In genomic region chr17:81961554-81962498, GRCh38 we compare ENCODE assay signal across 14 cellular contexts. TPM values are rescaled to one million over a fixed set of nuclear protein-coding genes. Genes with fewer than 3 reads are reported as not detected.
DNase-seq lines count a peak whose midpoint lies in the region; ATAC-seq, FAIRE-seq and TF ChIP-seq lines count a peak whose summit lies in the region.
"Had no signal": no experiment of that assay in that cellular context is flagged by ENCODE, and none has a peak within 500 bp of the region (broad histone marks: within the 10 kb centered on the region; RNA-seq: fewer than 3 reads in every experiment).

No MANE protein-coding gene starts in this region.

- 16 to 19% (median 16%) methylated on average over 49 to 78 of the region's 78 CpGs for WGBS in small intestine, 3 donors

- H3K36me3 ChIP-seq in BLaER1 treated with 17β-estradiol and CSF1 and Interleukin-3, amounts not matched to agents 10 nM and 100 nM: no peaks in the 10 kb centered on the region
- H3K36me3 ChIP-seq in GM23338 (ENCODE audit: insufficient read depth) (no peaks in the 10 kb centered on the region), small intestine (ENCODE audit: control insufficient read depth in 2 of 2, insufficient read depth in 2 of 2, low read length in 2 of 2) (no peaks in the 10 kb centered on the region)
- H3K36me3 ChIP-seq: right atrium auricular region had no signal

- TF ChIP-seq CTCF in GM23338 (conservative IDR thresholded peaks at IDR 0.05; ENCODE audit: low read depth in 2 of 2): no peak
- TF ChIP-seq CTCF in natural killer cell (IDR thresholded peaks at IDR 0.05): no peak

- peak overlapping the region in 10 of 11 experiments; percentile 35 to 98 (median 94); a peak in 14 of 22 replicates for H3K4me2 ChIP-seq in BLaER1 treated with 17β-estradiol and CSF1 and Interleukin-3, amounts not matched to agents 10 nM and 100 nM
- H3K4me2 ChIP-seq in GM23338: peak overlapping the region; percentile 80

- intact Hi-C loops in natural killer cell (cut with micrococcal nuclease): loop anchor here (5.0 kb wide), 1 partner anchor 75 kb away; the partner anchor contains the start of gene DCXR

- H3K27me3 Mint-ChIP-seq in GM23338 (ENCODE audit: insufficient read depth, low read depth, poor library complexity) (peaks cover 70% of the 10 kb centered on the region), natural killer cell (ENCODE audit: low read depth in 2 of 2) (peaks cover 24 to 33% of the 10 kb centered on the region in 2 donors)
- H3K27me3 Mint-ChIP-seq in central memory CD8-positive, alpha-beta T cell: peaks cover 53% of the 10 kb centered on the region

- H3K4me1 ChIP-seq in BLaER1 treated with 17β-estradiol and CSF1 and Interleukin-3, amounts not matched to agents 10 nM and 100 nM: peaks cover 33 to 47% (median 41%) of the 10 kb centered on the region in 10 experiments
- H3K4me1 ChIP-seq in GM23338 (ENCODE audit: insufficient read depth): peaks cover 10% of the 10 kb centered on the region; the same call in 1 of the 2 replicates
- H3K4me1 ChIP-seq in small intestine (ENCODE audit: control insufficient read depth in 2 of 2, insufficient read depth in 1 of 2, low read depth in 1 of 2, low read length in 1 of 2): no peaks in the 10 kb centered on the region

- H3K9ac ChIP-seq in BLaER1 treated with 17β-estradiol and CSF1 and Interleukin-3, amounts not matched to agents 10 nM and 100 nM: no peak overlapping the region

- no peaks in the 10 kb centered on the region for H3K9me2 ChIP-seq in GM23338 (ENCODE audit: insufficient read depth)

- H3K4me3 Mint-ChIP-seq in GM23338 (peak overlapping the region; percentile 37; the same call in 2 of the 3 replicates), natural killer cell (peak overlapping the region; percentile 52)
- peak overlapping the region; percentile 27 for H3K4me3 Mint-ChIP-seq in central memory CD8-positive, alpha-beta T cell
- H3K4me3 Mint-ChIP-seq: activated CD4-positive, alpha-beta T cell treated with anti-CD3 and anti-CD28 coated beads, Interleukin-2, amount 10 ng/mL, durations not matched to agents 7 days and 5 days; effector memory CD8-positive, alpha-beta T cell had no signal

- peaks cover 3% of the 10 kb centered on the region; the same call in 1 of the 3 replicates for H3K9me3 Mint-ChIP-seq in GM23338
- no peaks in the 10 kb centered on the region for H3K9me3 Mint-ChIP-seq in central memory CD8-positive, alpha-beta T cell
- H3K9me3 Mint-ChIP-seq in natural killer cell: no peaks in the 10 kb centered on the region
- H3K9me3 Mint-ChIP-seq: activated CD4-positive, alpha-beta T cell treated with anti-CD3 and anti-CD28 coated beads, Interleukin-2, amount 10 ng/mL, durations not matched to agents 7 days and 5 days; effector memory CD8-positive, alpha-beta T cell had no signal

- peak; percentile 41 for DNase-seq in GM23338 (ENCODE audit: low spot score)
- DNase-seq in central memory CD8-positive, alpha-beta T cell (ENCODE audit: low spot score in 2 of 2): no peak
- no peak for DNase-seq in natural killer cell
- DNase-seq in NK-92 treated with Interleukin-12 subunit alpha and Interleukin-12 subunit beta, amount 100 ng/mL, for 24 hours (lab: John Stamatoyannopoulos, UW): no peak
- DNase-seq in small intestine: no peak
- DNase-seq in NCI-H2227 (lab: John Stamatoyannopoulos, UW; ENCODE audit: unreplicated experiment): no peak
- no peak for DNase-seq in T-helper 2 cell
- DNase-seq: activated CD4-positive, alpha-beta T cell treated with anti-CD3 and anti-CD28 coated beads, Interleukin-2, amount 10 ng/mL, durations not matched to agents 7 days and 5 days; effector memory CD8-positive, alpha-beta T cell; NCI-H446 treated with DMSO at 0.1 percent for 48 hours had no signal

- H3K79me2 ChIP-seq in GM23338 (replicated peaks; ENCODE audit: insufficient read depth): no peaks in the 10 kb centered on the region

- H3K27ac Mint-ChIP-seq in GM23338: no peak overlapping the region
- H3K27ac Mint-ChIP-seq in central memory CD8-positive, alpha-beta T cell (ENCODE audit: low read depth): no peak overlapping the region
- no peak overlapping the region for H3K27ac Mint-ChIP-seq in natural killer cell
- H3K27ac Mint-ChIP-seq: activated CD4-positive, alpha-beta T cell treated with anti-CD3 and anti-CD28 coated beads, Interleukin-2, amount 10 ng/mL, durations not matched to agents 7 days and 5 days; CD14-positive monocyte; effector memory CD8-positive, alpha-beta T cell had no signal

- H3K36me3 Mint-ChIP-seq in GM23338 (ENCODE audit: low read depth) (no peaks in the 10 kb centered on the region; the same call in 2 of the 3 replicates), natural killer cell (no peaks in the 10 kb centered on the region)
- H3K36me3 Mint-ChIP-seq in central memory CD8-positive, alpha-beta T cell (ENCODE audit: insufficient read depth): peaks cover 2% of the 10 kb centered on the region

- H3K4me1 Mint-ChIP-seq in GM23338 (no peaks in the 10 kb centered on the region; the same call in 1 of the 3 replicates), natural killer cell (no peaks in the 10 kb centered on the region)
- peaks cover 20% of the 10 kb centered on the region for H3K4me1 Mint-ChIP-seq in central memory CD8-positive, alpha-beta T cell

- no peaks in the 10 kb centered on the region for H3K9me3 ChIP-seq in BLaER1 treated with 17β-estradiol and CSF1 and Interleukin-3, amounts not matched to agents 10 nM and 100 nM (replicated peaks in 1 of 11)
- H3K9me3 ChIP-seq in small intestine (ENCODE audit: control insufficient read depth, low read depth): no peaks in the 10 kb centered on the region
- H3K9me3 ChIP-seq: right atrium auricular region had no signal

- H3K27ac ChIP-seq in BLaER1 treated with 17β-estradiol and CSF1 and Interleukin-3, amounts not matched to agents 10 nM and 100 nM: no peak overlapping the region
- H3K27ac ChIP-seq in GM23338 (ENCODE audit: low read depth) (no peak overlapping the region), small intestine (ENCODE audit: low read depth in 1 of 2, low read length in 1 of 2) (no peak overlapping the region)
- H3K27ac ChIP-seq: right atrium auricular region had no signal

- peaks cover 0 to 52% (median 18%) of the 10 kb centered on the region in 11 experiments; a peak in 16 of 22 replicates for H4K20me1 ChIP-seq in BLaER1 treated with 17β-estradiol and CSF1 and Interleukin-3, amounts not matched to agents 10 nM and 100 nM
- 0 out of 2 replicates have a peak, but pooled peaks cover 6% of the 10 kb centered on the region for H4K20me1 ChIP-seq in GM23338 (replicated peaks; ENCODE audit: insufficient read depth)

- FAIRE-seq in small intestine (lab: Jason Lieb, UNC): no peak

- H3K4me3 ChIP-seq in BLaER1 treated with 17β-estradiol and CSF1 and Interleukin-3, amounts not matched to agents 10 nM and 100 nM: peak overlapping the region in 2 of 10 experiments; percentile 57 to 62; a peak in 6 of 20 replicates
- peak overlapping the region; percentile 56 for H3K4me3 ChIP-seq in GM23338
- peak overlapping the region in 1 of 2 donors; percentile 43 for H3K4me3 ChIP-seq in small intestine (ENCODE audit: low read depth in 1 of 2, low read length in 2 of 2)

- H2AFZ ChIP-seq in GM23338: peak overlapping the region; percentile 43; the same call in 1 of the 2 replicates

- ATAC-seq in GM23338 (peak; percentile 5), natural killer cell (no peak)
- no peak for ATAC-seq in central memory CD8-positive, alpha-beta T cell (replicated peaks; ENCODE audit: extremely low read depth, poor library complexity, severe bottlenecking)
- ATAC-seq: effector memory CD8-positive, alpha-beta T cell had no signal

- H3F3A ChIP-seq in GM23338 (replicated peaks; ENCODE audit: low read depth): peaks cover 12% of the 10 kb centered on the region

- peaks cover 95 to 100% (median 100%) of the 10 kb centered on the region in 11 experiments for H3K27me3 ChIP-seq in BLaER1 treated with 17β-estradiol and CSF1 and Interleukin-3, amounts not matched to agents 10 nM and 100 nM
- H3K27me3 ChIP-seq in GM23338 (ENCODE audit: insufficient read depth) (peaks cover 93% of the 10 kb centered on the region), small intestine (ENCODE audit: control insufficient read depth in 2 of 2, insufficient read depth in 2 of 2, low read length in 2 of 2) (peaks cover 13 to 15% of the 10 kb centered on the region in 2 donors)

TF ChIP-seq in GM23338, 12 proteins besides CTCF, POLR2A, EP300 and RAD21:
- TF ChIP-seq JUNB (IDR thresholded peaks at IDR 0.05; ENCODE audit: unreplicated experiment) (no peak), ZNF114 (CRISPR knock-in tag; IDR thresholded peaks at IDR 0.05) (no peak), ZNF331 (CRISPR knock-in tag; IDR thresholded peaks at IDR 0.05; ENCODE audit: low read depth) (no peak), CREB1 (CRISPR knock-in tag; IDR thresholded peaks at IDR 0.05; ENCODE audit: low read depth) (no peak), EZH2phosphoT487 (IDR thresholded peaks at IDR 0.05; ENCODE audit: unreplicated experiment) (no peak), POLR2AphosphoS5 (IDR thresholded peaks at IDR 0.05; ENCODE audit: low read depth) (no peak), EZH2 (IDR thresholded peaks at IDR 0.05; ENCODE audit: low read depth, unreplicated experiment) (no peak), STAT1 (IDR thresholded peaks at IDR 0.05; ENCODE audit: unreplicated experiment) (no peak)

RNA-seq across cellular contexts. Expression of gene NOTUM, which starts 0.8 kb away (rescaled TPM):
- 0.66 and 1.6 TPM in 2 replicates for total RNA-seq in GM23338 (2014; rRNA removed; shearing (Covaris generic))
- 0.29 and 0.66 TPM in 2 replicates for polyA plus RNA-seq in GM23338 (2016; fragmentation: Nextera tagmentation; extraction: Ambion mirVana)
- not detected for total RNA-seq in natural killer cell
- 1 to 10 TPM in 1 of 3 donors, not detected in 2; 1.0 TPM for polyA plus RNA-seq in small intestine
- polyA plus RNA-seq: CD14-positive monocyte had no signal

RNA-seq across cellular contexts. Expression of gene MYADML2, which starts 14.8 kb away (rescaled TPM):
- 0.78 and 1.7 TPM in 2 replicates for total RNA-seq in GM23338 (2014; rRNA removed; shearing (Covaris generic))
- polyA plus RNA-seq in GM23338 (2016; fragmentation: Nextera tagmentation; extraction: Ambion mirVana): 0.42 and 0.70 TPM in 2 replicates
- not detected for total RNA-seq in natural killer cell
- polyA plus RNA-seq in small intestine: under 1 TPM in 1 of 3 donors, not detected in 2; 0.03 TPM
- total RNA-seq: activated CD4-positive, alpha-beta T cell treated with anti-CD3 and anti-CD28 coated beads, Interleukin-2, amount 10 ng/mL, durations not matched to agents 7 days and 5 days; kidney epithelial cell had no signal
- polyA plus RNA-seq: CD14-positive monocyte had no signal

RNA-seq across cellular contexts. Expression of gene ASPSCR1, which starts 15.6 kb away (rescaled TPM):
- 40.4 and 46.9 TPM in 2 replicates for total RNA-seq in GM23338 (2014; rRNA removed; shearing (Covaris generic))
- polyA plus RNA-seq in GM23338 (2016; fragmentation: Nextera tagmentation; extraction: Ambion mirVana): 44.2 and 47.5 TPM in 2 replicates
- 10 to 100 TPM; 29.7 to 43.5 (median 40.8) TPM for total RNA-seq in natural killer cell
- polyA plus RNA-seq in small intestine: 10 to 100 TPM; 37.2 to 96.7 (median 57.7) TPM

RNA-seq across cellular contexts. Expression of gene PYCR1, which starts 24.7 kb away (rescaled TPM):
- 237 and 240 TPM in 2 replicates for total RNA-seq in GM23338 (2014; rRNA removed; shearing (Covaris generic))
- 87.3 and 98.9 TPM in 2 replicates for polyA plus RNA-seq in GM23338 (2016; fragmentation: Nextera tagmentation; extraction: Ambion mirVana)
- total RNA-seq in natural killer cell: 1 to 10 TPM in 1 of 3 donors, not detected in 2; 3.4 TPM
- 10 to 100 TPM in 1 of 3 donors, 1 to 10 TPM in 2; 8.3 to 71.6 (median 9.5) TPM for polyA plus RNA-seq in small intestine
- polyA plus RNA-seq: CD14-positive monocyte had no signal

RNA-seq across cellular contexts. Expression of gene MAFG, which starts 34.3 kb away (rescaled TPM):
- 32.0 and 33.4 TPM in 2 replicates for total RNA-seq in GM23338 (2014; rRNA removed; shearing (Covaris generic))
- polyA plus RNA-seq in GM23338 (2016; fragmentation: Nextera tagmentation; extraction: Ambion mirVana) (17.2 and 21.7 TPM in 2 replicates), small intestine (10 to 100 TPM in 1 of 3 donors, 1 to 10 TPM in 2; 7.6 to 16.6 (median 8.9) TPM)
- total RNA-seq in natural killer cell: 10 to 100 TPM; 11.9 to 14.6 (median 13.2) TPM
